Comparison of ENCODE assay signal across 16 cellular contexts in the genomic region with DNA sequence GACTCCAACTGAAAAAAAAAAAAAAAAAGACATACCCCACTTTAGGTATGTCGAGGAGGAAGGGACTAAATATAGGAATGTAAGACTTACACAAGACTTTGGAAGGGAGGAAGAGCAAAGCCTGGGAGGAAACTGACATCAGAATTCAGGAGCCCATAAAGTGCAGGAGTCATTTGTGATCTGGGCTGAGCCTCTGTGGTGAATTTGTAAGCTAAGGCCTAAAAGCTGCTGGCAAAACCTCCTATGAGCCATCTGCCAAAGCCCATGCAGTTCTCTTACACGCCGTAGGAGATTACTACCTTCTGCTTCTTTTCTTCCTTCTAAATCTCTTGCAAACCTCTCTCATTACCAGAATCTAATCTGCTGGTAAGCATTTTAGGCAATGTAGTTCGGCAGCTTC.
DNase-seq lines count a peak whose midpoint lies in the region; ATAC-seq, FAIRE-seq and TF ChIP-seq lines count a peak whose summit lies in the region.
"Had no signal": no experiment of that assay in that cellular context is flagged by ENCODE, and none has a peak within 500 bp of the region (broad histone marks: within the 10 kb centered on the region; RNA-seq: fewer than 3 reads in every experiment).

No MANE protein-coding gene starts in this region.

- POLR2A ChIA-PET in RWPE1 (lab: Yijun Ruan, JAX; ENCODE audit: low non-redundant PET), result no interaction called here

- no peak overlapping the region for H3K27ac ChIP-seq in RWPE1
- H3K27ac ChIP-seq: BLaER1 treated with 17β-estradiol and CSF1 and Interleukin-3, amounts not matched to agents 10 nM and 100 nM; breast epithelium; right lobe of liver had no signal

- peak; percentile 92 for FAIRE-seq in D721Med (lab: Jason Lieb, UNC)

- CTCF ChIA-PET in RWPE1 (lab: Yijun Ruan, JAX), result no interaction called here

- TF ChIP-seq CTCF in D721Med (IDR thresholded peaks at IDR 0.05; ENCODE audit: insufficient read depth, missing control alignments), result no peak
- no peak for TF ChIP-seq CTCF in RWPE1 (conservative IDR thresholded peaks at IDR 0.05; ENCODE audit: low read depth)

- no peak for ATAC-seq in HG03025 (IDR thresholded peaks at IDR 0.05; ENCODE audit: low FRiP score, unreplicated experiment)
- ATAC-seq: right lobe of liver had no signal

- DNase-seq in AG20443 (ENCODE audit: low spot score) (peak; percentile 40), D721Med (ENCODE audit: insufficient read length, low spot score) (peak; percentile 34), NCI-H82 treated with DMSO at 0.1 percent for 48 hours (lab: John Stamatoyannopoulos, UW; ENCODE audit: unreplicated experiment) (peak; percentile 95), fibroblast of peridontal ligament (ENCODE audit: extremely low read depth) (peak; percentile 31), NCI-H187 treated with DMSO at 0.1 percent for 48 hours (lab: John Stamatoyannopoulos, UW) (no peak), RWPE1 (ENCODE audit: low spot score) (no peak), NCI-H1048 (lab: John Stamatoyannopoulos, UW) (no peak)
- DNase-seq: activated naive CD4-positive, alpha-beta T cell treated with anti-CD3 and anti-CD28 coated beads for 36 hours; DMS79; hippocampal formation; NCI-H1092; NCI-H2171 treated with DMSO at 0.1 percent for 48 hours; right lobe of liver had no signal

Comparison
In these comparisons a context has a peak if more than half of its experiments do, and no peak if none do; other contexts are left out.
1. DNase-seq: peak in AG20443 (single experiment), D721Med (single experiment), NCI-H82 treated with DMSO at 0.1 percent for 48 hours (single experiment) and fibroblast of peridontal ligament (single experiment); none in NCI-H187 treated with DMSO at 0.1 percent for 48 hours (single experiment), RWPE1 (single experiment) and NCI-H1048 (single experiment).